1 cellular context compared by ENCODE assay signal in genomic region chr20:50450961-50451752, GRCh38.
TF ChIP-seq lines count a peak whose summit lies in the region.

No MANE protein-coding gene starts in this region.

TF ChIP-seq in HepG2, 621 proteins besides CTCF, POLR2A, EP300 and RAD21 (continued from another document and continues in another):
- TF ChIP-seq, protein P1, sequence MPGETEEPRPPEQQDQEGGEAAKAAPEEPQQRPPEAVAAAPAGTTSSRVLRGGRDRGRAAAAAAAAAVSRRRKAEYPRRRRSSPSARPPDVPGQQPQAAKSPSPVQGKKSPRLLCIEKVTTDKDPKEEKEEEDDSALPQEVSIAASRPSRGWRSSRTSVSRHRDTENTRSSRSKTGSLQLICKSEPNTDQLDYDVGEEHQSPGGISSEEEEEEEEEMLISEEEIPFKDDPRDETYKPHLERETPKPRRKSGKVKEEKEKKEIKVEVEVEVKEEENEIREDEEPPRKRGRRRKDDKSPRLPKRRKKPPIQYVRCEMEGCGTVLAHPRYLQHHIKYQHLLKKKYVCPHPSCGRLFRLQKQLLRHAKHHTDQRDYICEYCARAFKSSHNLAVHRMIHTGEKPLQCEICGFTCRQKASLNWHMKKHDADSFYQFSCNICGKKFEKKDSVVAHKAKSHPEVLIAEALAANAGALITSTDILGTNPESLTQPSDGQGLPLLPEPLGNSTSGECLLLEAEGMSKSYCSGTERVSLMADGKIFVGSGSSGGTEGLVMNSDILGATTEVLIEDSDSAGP (CRISPR knock-in tag; IDR thresholded peaks at IDR 0.05; ENCODE audit: borderline replicate concordance): peak; percentile 75
- peak; percentile 79 for TF ChIP-seq ZSCAN25 (CRISPR knock-in tag; IDR thresholded peaks at IDR 0.05)
- no peak for TF ChIP-seq ZNF20 (CRISPR knock-in tag; IDR thresholded peaks at IDR 0.05)
- TF ChIP-seq, protein P2, sequence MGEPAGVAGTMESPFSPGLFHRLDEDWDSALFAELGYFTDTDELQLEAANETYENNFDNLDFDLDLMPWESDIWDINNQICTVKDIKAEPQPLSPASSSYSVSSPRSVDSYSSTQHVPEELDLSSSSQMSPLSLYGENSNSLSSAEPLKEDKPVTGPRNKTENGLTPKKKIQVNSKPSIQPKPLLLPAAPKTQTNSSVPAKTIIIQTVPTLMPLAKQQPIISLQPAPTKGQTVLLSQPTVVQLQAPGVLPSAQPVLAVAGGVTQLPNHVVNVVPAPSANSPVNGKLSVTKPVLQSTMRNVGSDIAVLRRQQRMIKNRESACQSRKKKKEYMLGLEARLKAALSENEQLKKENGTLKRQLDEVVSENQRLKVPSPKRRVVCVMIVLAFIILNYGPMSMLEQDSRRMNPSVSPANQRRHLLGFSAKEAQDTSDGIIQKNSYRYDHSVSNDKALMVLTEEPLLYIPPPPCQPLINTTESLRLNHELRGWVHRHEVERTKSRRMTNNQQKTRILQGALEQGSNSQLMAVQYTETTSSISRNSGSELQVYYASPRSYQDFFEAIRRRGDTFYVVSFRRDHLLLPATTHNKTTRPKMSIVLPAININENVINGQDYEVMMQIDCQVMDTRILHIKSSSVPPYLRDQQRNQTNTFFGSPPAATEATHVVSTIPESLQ (CRISPR knock-in tag; conservative IDR thresholded peaks at IDR 0.05): no peak
- TF ChIP-seq GPN1 (CRISPR knock-in tag; IDR thresholded peaks at IDR 0.05; ENCODE audit: borderline replicate concordance): no peak
- TF ChIP-seq, protein P3, sequence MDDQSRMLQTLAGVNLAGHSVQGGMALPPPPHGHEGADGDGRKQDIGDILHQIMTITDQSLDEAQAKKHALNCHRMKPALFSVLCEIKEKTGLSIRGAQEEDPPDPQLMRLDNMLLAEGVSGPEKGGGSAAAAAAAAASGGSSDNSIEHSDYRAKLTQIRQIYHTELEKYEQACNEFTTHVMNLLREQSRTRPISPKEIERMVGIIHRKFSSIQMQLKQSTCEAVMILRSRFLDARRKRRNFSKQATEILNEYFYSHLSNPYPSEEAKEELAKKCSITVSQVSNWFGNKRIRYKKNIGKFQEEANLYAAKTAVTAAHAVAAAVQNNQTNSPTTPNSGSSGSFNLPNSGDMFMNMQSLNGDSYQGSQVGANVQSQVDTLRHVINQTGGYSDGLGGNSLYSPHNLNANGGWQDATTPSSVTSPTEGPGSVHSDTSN (CRISPR knock-in tag; IDR thresholded peaks at IDR 0.05; ENCODE audit: borderline replicate concordance): no peak
- TF ChIP-seq MIXL1 (CRISPR knock-in tag; IDR thresholded peaks at IDR 0.05): no peak
- no peak for TF ChIP-seq MXD4 (CRISPR knock-in tag; IDR thresholded peaks at IDR 0.05)
- 0 out of 2 replicates have a peak, but pooled peaks have one; percentile 47 for TF ChIP-seq ERF (CRISPR knock-in tag; IDR thresholded peaks at IDR 0.05)
- no peak for TF ChIP-seq NBN (conservative IDR thresholded peaks at IDR 0.05)
- TF ChIP-seq ETV5 (CRISPR knock-in tag; IDR thresholded peaks at IDR 0.05; ENCODE audit: borderline replicate concordance): no peak
- no peak for TF ChIP-seq SP1 (IDR thresholded peaks at IDR 0.05)
- no peak for TF ChIP-seq SP1 (CRISPR knock-in tag; IDR thresholded peaks at IDR 0.05)
- no peak for TF ChIP-seq ZNF552 (CRISPR knock-in tag; IDR thresholded peaks at IDR 0.05; ENCODE audit: borderline replicate concordance)
- TF ChIP-seq ZNF383 (CRISPR knock-in tag; IDR thresholded peaks at IDR 0.05; ENCODE audit: borderline replicate concordance): no peak
- TF ChIP-seq, protein P4, sequence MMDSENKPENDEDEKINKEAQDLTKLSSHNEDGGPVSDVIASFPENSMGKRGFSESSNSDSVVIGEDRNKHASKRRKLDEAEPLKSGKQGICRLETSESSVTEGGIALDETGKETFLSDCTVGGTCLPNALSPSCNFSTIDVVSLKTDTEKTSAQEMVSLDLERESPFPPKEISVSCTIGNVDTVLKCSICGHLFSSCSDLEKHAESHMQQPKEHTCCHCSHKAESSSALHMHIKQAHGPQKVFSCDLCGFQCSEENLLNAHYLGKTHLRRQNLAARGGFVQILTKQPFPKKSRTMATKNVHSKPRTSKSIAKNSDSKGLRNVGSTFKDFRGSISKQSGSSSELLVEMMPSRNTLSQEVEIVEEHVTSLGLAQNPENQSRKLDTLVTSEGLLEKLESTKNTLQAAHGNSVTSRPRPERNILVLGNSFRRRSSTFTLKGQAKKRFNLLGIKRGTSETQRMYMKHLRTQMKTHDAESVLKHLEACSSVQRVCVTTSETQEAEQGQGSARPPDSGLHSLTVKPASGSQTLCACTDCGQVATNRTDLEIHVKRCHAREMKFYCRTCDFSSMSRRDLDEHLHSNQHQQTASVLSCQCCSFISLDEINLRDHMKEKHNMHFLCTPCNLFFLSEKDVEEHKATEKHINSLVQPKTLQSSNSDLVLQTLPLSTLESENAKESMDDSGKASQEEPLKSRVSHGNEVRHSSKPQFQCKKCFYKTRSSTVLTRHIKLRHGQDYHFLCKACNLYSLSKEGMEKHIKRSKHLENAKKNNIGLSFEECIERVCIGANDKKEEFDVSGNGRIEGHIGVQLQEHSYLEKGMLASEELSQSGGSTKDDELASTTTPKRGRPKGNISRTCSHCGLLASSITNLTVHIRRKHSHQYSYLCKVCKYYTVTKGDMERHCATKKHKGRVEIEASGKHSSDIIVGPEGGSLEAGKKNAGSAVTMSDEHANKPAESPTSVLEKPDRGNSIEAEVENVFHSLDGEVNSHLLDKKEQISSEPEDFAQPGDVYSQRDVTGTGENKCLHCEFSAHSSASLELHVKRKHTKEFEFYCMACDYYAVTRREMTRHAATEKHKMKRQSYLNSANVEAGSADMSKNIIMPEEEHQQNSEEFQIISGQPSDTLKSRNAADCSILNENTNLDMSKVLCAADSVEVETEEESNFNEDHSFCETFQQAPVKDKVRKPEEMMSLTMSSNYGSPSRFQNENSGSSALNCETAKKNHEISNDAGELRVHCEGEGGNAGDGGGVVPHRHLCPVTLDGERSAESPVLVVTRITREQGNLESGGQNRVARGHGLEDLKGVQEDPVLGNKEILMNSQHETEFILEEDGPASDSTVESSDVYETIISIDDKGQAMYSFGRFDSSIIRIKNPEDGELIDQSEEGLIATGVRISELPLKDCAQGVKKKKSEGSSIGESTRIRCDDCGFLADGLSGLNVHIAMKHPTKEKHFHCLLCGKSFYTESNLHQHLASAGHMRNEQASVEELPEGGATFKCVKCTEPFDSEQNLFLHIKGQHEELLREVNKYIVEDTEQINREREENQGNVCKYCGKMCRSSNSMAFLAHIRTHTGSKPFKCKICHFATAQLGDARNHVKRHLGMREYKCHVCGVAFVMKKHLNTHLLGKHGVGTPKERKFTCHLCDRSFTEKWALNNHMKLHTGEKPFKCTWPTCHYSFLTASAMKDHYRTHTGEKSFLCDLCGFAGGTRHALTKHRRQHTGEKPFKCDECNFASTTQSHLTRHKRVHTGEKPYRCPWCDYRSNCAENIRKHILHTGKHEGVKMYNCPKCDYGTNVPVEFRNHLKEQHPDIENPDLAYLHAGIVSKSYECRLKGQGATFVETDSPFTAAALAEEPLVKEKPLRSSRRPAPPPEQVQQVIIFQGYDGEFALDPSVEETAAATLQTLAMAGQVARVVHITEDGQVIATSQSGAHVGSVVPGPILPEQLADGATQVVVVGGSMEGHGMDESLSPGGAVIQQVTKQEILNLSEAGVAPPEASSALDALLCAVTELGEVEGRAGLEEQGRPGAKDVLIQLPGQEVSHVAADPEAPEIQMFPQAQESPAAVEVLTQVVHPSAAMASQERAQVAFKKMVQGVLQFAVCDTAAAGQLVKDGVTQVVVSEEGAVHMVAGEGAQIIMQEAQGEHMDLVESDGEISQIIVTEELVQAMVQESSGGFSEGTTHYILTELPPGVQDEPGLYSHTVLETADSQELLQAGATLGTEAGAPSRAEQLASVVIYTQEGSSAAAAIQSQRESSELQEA (CRISPR knock-in tag; IDR thresholded peaks at IDR 0.05; ENCODE audit: not compliant biosample characterization): peak; percentile 87
- no peak; the same call in 1 of the 2 replicates for TF ChIP-seq ARNTL (CRISPR knock-in tag; IDR thresholded peaks at IDR 0.05)
- no peak for TF ChIP-seq DR1 (CRISPR knock-in tag; IDR thresholded peaks at IDR 0.05)
- 0 out of 2 replicates have a peak, but pooled peaks have one; percentile 14 for TF ChIP-seq RBAK (CRISPR knock-in tag; IDR thresholded peaks at IDR 0.05)
- no peak for TF ChIP-seq HNRNPH1 (optimal IDR thresholded peaks at IDR 0.05; ENCODE audit: low read depth, low read length)
- TF ChIP-seq PBX2 (CRISPR knock-in tag; IDR thresholded peaks at IDR 0.05): no peak
- no peak; the same call in 1 of the 2 replicates for TF ChIP-seq GFI1 (CRISPR knock-in tag; IDR thresholded peaks at IDR 0.05; ENCODE audit: borderline replicate concordance)
- TF ChIP-seq FOXM1 (CRISPR knock-in tag; IDR thresholded peaks at IDR 0.05): no peak
- no peak for TF ChIP-seq KLF15 (CRISPR knock-in tag; IDR thresholded peaks at IDR 0.05; ENCODE audit: borderline replicate concordance)
- TF ChIP-seq, protein P5, sequence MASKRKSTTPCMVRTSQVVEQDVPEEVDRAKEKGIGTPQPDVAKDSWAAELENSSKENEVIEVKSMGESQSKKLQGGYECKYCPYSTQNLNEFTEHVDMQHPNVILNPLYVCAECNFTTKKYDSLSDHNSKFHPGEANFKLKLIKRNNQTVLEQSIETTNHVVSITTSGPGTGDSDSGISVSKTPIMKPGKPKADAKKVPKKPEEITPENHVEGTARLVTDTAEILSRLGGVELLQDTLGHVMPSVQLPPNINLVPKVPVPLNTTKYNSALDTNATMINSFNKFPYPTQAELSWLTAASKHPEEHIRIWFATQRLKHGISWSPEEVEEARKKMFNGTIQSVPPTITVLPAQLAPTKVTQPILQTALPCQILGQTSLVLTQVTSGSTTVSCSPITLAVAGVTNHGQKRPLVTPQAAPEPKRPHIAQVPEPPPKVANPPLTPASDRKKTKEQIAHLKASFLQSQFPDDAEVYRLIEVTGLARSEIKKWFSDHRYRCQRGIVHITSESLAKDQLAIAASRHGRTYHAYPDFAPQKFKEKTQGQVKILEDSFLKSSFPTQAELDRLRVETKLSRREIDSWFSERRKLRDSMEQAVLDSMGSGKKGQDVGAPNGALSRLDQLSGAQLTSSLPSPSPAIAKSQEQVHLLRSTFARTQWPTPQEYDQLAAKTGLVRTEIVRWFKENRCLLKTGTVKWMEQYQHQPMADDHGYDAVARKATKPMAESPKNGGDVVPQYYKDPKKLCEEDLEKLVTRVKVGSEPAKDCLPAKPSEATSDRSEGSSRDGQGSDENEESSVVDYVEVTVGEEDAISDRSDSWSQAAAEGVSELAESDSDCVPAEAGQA (IDR thresholded peaks at IDR 0.05; ENCODE audit: low read depth): no peak; the same call in 1 of the 2 replicates
- TF ChIP-seq, protein P5 (CRISPR knock-in tag; IDR thresholded peaks at IDR 0.05; ENCODE audit: borderline replicate concordance): no peak
- TF ChIP-seq SP4 (CRISPR knock-in tag; IDR thresholded peaks at IDR 0.05): no peak
- TF ChIP-seq SATB2 (CRISPR knock-in tag; IDR thresholded peaks at IDR 0.05): no peak
- TF ChIP-seq ATAD3A (CRISPR knock-in tag; IDR thresholded peaks at IDR 0.05): no peak
- TF ChIP-seq THAP7 (CRISPR knock-in tag; IDR thresholded peaks at IDR 0.05): no peak
- TF ChIP-seq ZFP1 (CRISPR knock-in tag; IDR thresholded peaks at IDR 0.05): no peak
- TF ChIP-seq, protein P6, sequence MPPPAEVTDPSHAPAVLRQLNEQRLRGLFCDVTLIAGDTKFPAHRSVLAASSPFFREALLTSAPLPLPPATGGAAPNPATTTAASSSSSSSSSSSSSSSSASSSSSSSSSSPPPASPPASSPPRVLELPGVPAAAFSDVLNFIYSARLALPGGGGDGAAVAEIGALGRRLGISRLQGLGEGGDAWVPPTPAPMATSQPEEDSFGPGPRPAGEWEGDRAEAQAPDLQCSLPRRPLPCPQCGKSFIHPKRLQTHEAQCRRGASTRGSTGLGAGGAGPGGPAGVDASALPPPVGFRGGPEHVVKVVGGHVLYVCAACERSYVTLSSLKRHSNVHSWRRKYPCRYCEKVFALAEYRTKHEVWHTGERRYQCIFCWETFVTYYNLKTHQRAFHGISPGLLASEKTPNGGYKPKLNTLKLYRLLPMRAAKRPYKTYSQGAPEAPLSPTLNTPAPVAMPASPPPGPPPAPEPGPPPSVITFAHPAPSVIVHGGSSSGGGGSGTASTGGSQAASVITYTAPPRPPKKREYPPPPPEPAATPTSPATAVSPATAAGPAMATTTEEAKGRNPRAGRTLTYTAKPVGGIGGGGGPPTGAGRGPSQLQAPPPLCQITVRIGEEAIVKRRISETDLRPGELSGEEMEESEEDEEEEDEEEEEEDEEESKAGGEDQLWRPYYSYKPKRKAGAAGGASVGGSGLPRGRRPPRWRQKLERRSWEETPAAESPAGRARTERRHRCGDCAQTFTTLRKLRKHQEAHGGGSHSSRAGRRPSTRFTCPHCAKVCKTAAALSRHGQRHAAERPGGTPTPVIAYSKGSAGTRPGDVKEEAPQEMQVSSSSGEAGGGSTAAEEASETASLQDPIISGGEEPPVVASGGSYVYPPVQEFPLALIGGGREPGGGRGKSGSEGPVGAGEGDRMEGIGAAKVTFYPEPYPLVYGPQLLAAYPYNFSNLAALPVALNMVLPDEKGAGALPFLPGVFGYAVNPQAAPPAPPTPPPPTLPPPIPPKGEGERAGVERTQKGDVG (CRISPR knock-in tag; IDR thresholded peaks at IDR 0.05; ENCODE audit: borderline replicate concordance): no peak
